Comparison of ENCODE assay signal across 16 cellular contexts in the genomic region with DNA sequence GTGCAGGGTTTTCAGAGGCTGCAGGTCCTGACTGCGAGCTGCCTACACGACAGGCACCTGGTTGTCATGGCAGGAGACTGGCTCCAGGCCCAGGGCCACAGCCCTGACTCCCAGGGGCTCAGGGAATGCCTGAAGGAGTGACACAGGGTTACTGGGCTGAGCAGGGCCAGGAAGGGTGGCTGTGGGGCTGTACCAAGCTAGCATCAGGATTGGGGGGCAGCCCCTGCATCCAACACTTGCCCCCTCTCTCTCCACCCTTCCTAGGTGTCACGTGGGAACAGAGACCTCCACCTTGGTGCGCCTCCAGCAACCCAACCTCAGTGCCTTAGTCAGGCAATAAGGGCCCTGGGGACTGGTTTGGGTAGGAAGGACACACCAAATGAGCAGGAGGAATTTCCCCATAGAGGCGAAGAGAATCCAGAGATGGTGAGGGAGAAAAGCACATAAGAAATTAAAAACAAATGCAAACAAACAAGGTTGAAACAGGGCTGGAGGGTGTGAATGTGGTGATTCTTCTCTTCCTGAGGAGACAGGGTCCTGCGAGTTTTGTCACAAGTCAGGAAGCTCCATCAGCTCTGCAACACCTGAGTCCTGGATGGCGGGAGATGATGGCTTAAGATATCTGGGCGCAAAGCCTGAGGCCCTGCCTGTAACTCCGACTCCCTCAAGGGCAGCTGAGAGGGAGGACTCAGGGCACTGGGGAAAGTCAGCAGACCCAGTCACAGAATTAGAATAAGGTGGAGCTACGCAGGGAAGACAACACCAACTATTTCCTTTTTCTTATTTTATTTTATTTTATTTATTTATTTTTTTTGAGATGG. TPM values are rescaled to one million over a fixed set of nuclear protein-coding genes. Genes with fewer than 3 reads are reported as not detected.
A peak's percentile ranks its signal among the peaks of the same experiment; 100 is the strongest.
DNase-seq lines count a peak whose midpoint lies in the region; ATAC-seq, FAIRE-seq and TF ChIP-seq lines count a peak whose summit lies in the region.
"Had no signal": no experiment of that assay in that cellular context is flagged by ENCODE, and none has a peak within 500 bp of the region (broad histone marks: within the 10 kb centered on the region; RNA-seq: fewer than 3 reads in every experiment).

No MANE protein-coding gene starts in this region.

- CTCF ChIA-PET in activated CD8-positive, alpha-beta memory T cell treated with anti-CD3 and anti-CD28 coated beads, Interleukin-2, amount 10 ng/mL, durations not matched to agents 7 days and 5 days (lab: Charles Lee): interaction anchor here (0.8 to 4.0 kb wide), 2 partner anchors 11 to 18 kb away, joined by 4 to 19 read pairs; no protein-coding TSS in a partner anchor
- CTCF ChIA-PET in OCI-LY7 (lab: Charles Lee; ENCODE audit: unreplicated experiment): no interaction called here

- no peaks in the 10 kb centered on the region for H3K9me2 ChIP-seq in OCI-LY7 (ENCODE audit: insufficient read depth, low read length)

- no peak overlapping the region for H2AFZ ChIP-seq in OCI-LY7 (ENCODE audit: low read length)

- H3K4me1 ChIP-seq in OCI-LY7 (ENCODE audit: insufficient read depth, low read length, poor library complexity, severe bottlenecking): no peaks in the 10 kb centered on the region
- H3K4me1 ChIP-seq in kidney (ENCODE audit: control insufficient read depth in 1 of 2, insufficient read depth in 1 of 2, low read depth in 1 of 2, low read length in 2 of 2): peaks cover 13 to 15% of the 10 kb centered on the region in 2 donors
- peaks cover 0 to 6% of the 10 kb centered on the region in 2 donors for H3K4me1 ChIP-seq in thyroid gland
- H3K4me1 ChIP-seq in colonic mucosa: no peaks in the 10 kb centered on the region
- H3K4me1 ChIP-seq: uterus had no signal

- H3K9ac ChIP-seq in kidney (ENCODE audit: low read length in 2 of 2) (no peak overlapping the region), colonic mucosa (ENCODE audit: low read depth in 2 of 2, low read length in 2 of 2) (no peak overlapping the region)

- no peak for TF ChIP-seq POLR2A in thyroid gland (IDR thresholded peaks at IDR 0.05)

- intact Hi-C loops in OCI-LY7 (cut with micrococcal nuclease; ENCODE audit: unreplicated experiment) (loop anchor here (10.0 kb wide), 1 partner anchor 176 kb away; no protein-coding TSS in a partner anchor), kidney (cut with DNase I) (no loop called here), thyroid gland (cut with DNase I) (no loop called here), colonic mucosa (cut with DNase I) (no loop called here)

- no peak for ATAC-seq in activated CD8-positive, alpha-beta memory T cell treated with anti-CD3 and anti-CD28 coated beads, Interleukin-2, amount 10 ng/mL, durations not matched to agents 7 days and 5 days
- ATAC-seq in GM18873 (IDR thresholded peaks at IDR 0.05; ENCODE audit: low FRiP score, unreplicated experiment) (no peak), GM19351 (IDR thresholded peaks at IDR 0.05; ENCODE audit: unreplicated experiment) (no peak)
- ATAC-seq: left ventricle myocardium superior had no signal

- H3K27me3 ChIP-seq in thyroid gland: no peaks in the 10 kb centered on the region
- no peaks in the 10 kb centered on the region for H3K27me3 ChIP-seq in colonic mucosa

- TF ChIP-seq CTCF in OCI-LY7 (conservative IDR thresholded peaks at IDR 0.05; ENCODE audit: low read length): no peak
- no peak for TF ChIP-seq CTCF in kidney (IDR thresholded peaks at IDR 0.05; ENCODE audit: borderline replicate concordance, extremely low read depth, insufficient read depth)
- no peak for TF ChIP-seq CTCF in thyroid gland (IDR thresholded peaks at IDR 0.05)
- TF ChIP-seq CTCF in colonic mucosa (IDR thresholded peaks at IDR 0.05): no peak

- H3K36me3 Mint-ChIP-seq in activated CD8-positive, alpha-beta memory T cell treated with anti-CD3 and anti-CD28 coated beads, Interleukin-2, amount 10 ng/mL, durations not matched to agents 7 days and 5 days: no peaks in the 10 kb centered on the region

- POLR2A ChIA-PET in OCI-LY7 (lab: Charles Lee): interaction anchor here (1.0 kb wide), 1 partner anchor 117 kb away, joined by 3 read pairs; no protein-coding TSS in a partner anchor

- 63 to 65% methylated on average over 10 of the region's 10 CpGs for WGBS in thyroid gland, 2 donors

- no peak overlapping the region for H3K4me3 Mint-ChIP-seq in activated CD8-positive, alpha-beta memory T cell treated with anti-CD3 and anti-CD28 coated beads, Interleukin-2, amount 10 ng/mL, durations not matched to agents 7 days and 5 days

- DNase-seq in activated CD8-positive, alpha-beta memory T cell treated with anti-CD3 and anti-CD28 coated beads, Interleukin-2, amount 50 U/mL, for 48 hours: peak; percentile 44
- DNase-seq in activated CD8-positive, alpha-beta memory T cell treated with anti-CD3 and anti-CD28 coated beads, Interleukin-2, amount 10 ng/mL, durations not matched to agents 7 days and 5 days: no peak
- DNase-seq in OCI-LY7 (ENCODE audit: low spot score) (peak; percentile 5), kidney (peak; percentile 93), thyroid gland (peak; percentile 62 to 74), colonic mucosa (no peak)
- DNase-seq: amniotic stem cell; DMS 273 treated with DMSO at 0.1 percent for 48 hours; dorsolateral prefrontal cortex; NCI-H1417; NCI-H524; stimulated activated CD4-positive, alpha-beta T cell treated with anti-CD3 and anti-CD28 coated beads, Interleukin-15, amount 100 ng/mL, for 24 hours; uterus had no signal

- no peak overlapping the region for H3K27ac Mint-ChIP-seq in activated CD8-positive, alpha-beta memory T cell treated with anti-CD3 and anti-CD28 coated beads, Interleukin-2, amount 10 ng/mL, durations not matched to agents 7 days and 5 days

- H3K4me1 Mint-ChIP-seq in activated CD8-positive, alpha-beta memory T cell treated with anti-CD3 and anti-CD28 coated beads, Interleukin-2, amount 10 ng/mL, durations not matched to agents 7 days and 5 days: no peaks in the 10 kb centered on the region

- H3K4me3 ChIP-seq in OCI-LY7 (ENCODE audit: low read depth, low read length, poor library complexity, severe bottlenecking) (no peak overlapping the region), kidney (ENCODE audit: low read length in 2 of 2) (no peak overlapping the region), thyroid gland (replicated peaks in 1 of 3) (no peak overlapping the region), colonic mucosa (no peak overlapping the region)
- H3K4me3 ChIP-seq: dorsolateral prefrontal cortex, uterus had no signal

- H3K9me3 Mint-ChIP-seq in activated CD8-positive, alpha-beta memory T cell treated with anti-CD3 and anti-CD28 coated beads, Interleukin-2, amount 10 ng/mL, durations not matched to agents 7 days and 5 days (ENCODE audit: low read depth): no peaks in the 10 kb centered on the region

- FAIRE-seq in kidney (lab: Jason Lieb, UNC): no peak

- no peaks in the 10 kb centered on the region for H3K9me3 ChIP-seq in OCI-LY7 (ENCODE audit: low read length)
- no peaks in the 10 kb centered on the region for H3K9me3 ChIP-seq in kidney (ENCODE audit: control insufficient read depth in 1 of 2, low read length in 2 of 2)
- H3K9me3 ChIP-seq in thyroid gland: no peaks in the 10 kb centered on the region
- no peaks in the 10 kb centered on the region for H3K9me3 ChIP-seq in colonic mucosa
- H3K9me3 ChIP-seq: uterus had no signal

- no peaks in the 10 kb centered on the region for H3K79me2 ChIP-seq in OCI-LY7 (ENCODE audit: insufficient read depth, low read depth, low read length)

- H4K20me1 ChIP-seq in OCI-LY7 (ENCODE audit: insufficient read depth, low read length): no peaks in the 10 kb centered on the region

- BruUV-seq in OCI-LY7 (replicated peaks; lab: Mats Ljungman, UMichigan): no TSS peak

- peaks cover 53% of the 10 kb centered on the region for H3K27me3 Mint-ChIP-seq in activated CD8-positive, alpha-beta memory T cell treated with anti-CD3 and anti-CD28 coated beads, Interleukin-2, amount 10 ng/mL, durations not matched to agents 7 days and 5 days

- H3K27ac ChIP-seq in OCI-LY7 (ENCODE audit: low read depth, low read length, poor library complexity, severe bottlenecking) (no peak overlapping the region), kidney (ENCODE audit: low read depth in 2 of 2, low read length in 2 of 2) (peak overlapping the region in 1 of 2 donors; percentile 12), thyroid gland (no peak overlapping the region), colonic mucosa (no peak overlapping the region)
- H3K27ac ChIP-seq: dorsolateral prefrontal cortex, uterus had no signal

- no peak overlapping the region for H3K4me2 ChIP-seq in OCI-LY7 (ENCODE audit: low read length)

- H3K36me3 ChIP-seq in OCI-LY7 (ENCODE audit: insufficient read depth, low read length) (no peaks in the 10 kb centered on the region), kidney (ENCODE audit: control insufficient read depth in 1 of 2, insufficient read depth in 2 of 2, low read length in 2 of 2) (no peaks in the 10 kb centered on the region), thyroid gland (no peaks in the 10 kb centered on the region), colonic mucosa (no peaks in the 10 kb centered on the region)
- H3K36me3 ChIP-seq: uterus had no signal

RNA-seq across cellular contexts. Expression of a gene that starts 19.7 kb away (rescaled TPM):
- total RNA-seq in activated CD8-positive, alpha-beta memory T cell treated with anti-CD3 and anti-CD28 coated beads, Interleukin-2, amount 10 ng/mL, durations not matched to agents 7 days and 5 days: 1,000 to 10,000 TPM in 1 of 2 experiments, 100 to 1,000 TPM in 1; 922 to 3,744 TPM
- under 0.01 TPM in 2 replicates for total RNA-seq in OCI-LY7 (2014; rRNA removed; shearing (Covaris generic))
- total RNA-seq in OCI-LY7 (2022): 1,721 and 1,968 TPM in 2 replicates
- total RNA-seq in kidney: 8,605 TPM
- polyA plus RNA-seq in kidney (ENCODE audit: insufficient read depth, low read depth, low replicate concordance): 26.8 TPM
- under 1 TPM; under 0.01 TPM for total RNA-seq in thyroid gland
- total RNA-seq in colonic mucosa: 1,000 to 10,000 TPM; 1,159 to 2,517 TPM

RNA-seq across cellular contexts. Expression of a gene that starts 53.9 kb away (rescaled TPM):
- total RNA-seq in activated CD8-positive, alpha-beta memory T cell treated with anti-CD3 and anti-CD28 coated beads, Interleukin-2, amount 10 ng/mL, durations not matched to agents 7 days and 5 days: 1,000 to 10,000 TPM in 1 of 2 experiments, 100 to 1,000 TPM in 1; 922 to 3,744 TPM
- under 0.01 TPM in 2 replicates for total RNA-seq in OCI-LY7 (2014; rRNA removed; shearing (Covaris generic))
- 1,721 and 1,968 TPM in 2 replicates for total RNA-seq in OCI-LY7 (2022)
- 8,605 TPM for total RNA-seq in kidney
- 26.8 TPM for polyA plus RNA-seq in kidney (ENCODE audit: insufficient read depth, low read depth, low replicate concordance)
- total RNA-seq in thyroid gland: under 1 TPM; under 0.01 TPM
- total RNA-seq in colonic mucosa: 1,000 to 10,000 TPM; 1,159 to 2,517 TPM

Comparison
In these comparisons a context has a peak if more than half of its experiments do, and no peak if none do; other contexts are left out.
1. DNase-seq: peak in activated CD8-positive, alpha-beta memory T cell treated with anti-CD3 and anti-CD28 coated beads, Interleukin-2, amount 50 U/mL, for 48 hours (single experiment), OCI-LY7 (single experiment), kidney (single experiment) and thyroid gland (2 of 2); none in activated CD8-positive, alpha-beta memory T cell treated with anti-CD3 and anti-CD28 coated beads, Interleukin-2, amount 10 ng/mL, durations not matched to agents 7 days and 5 days (single experiment) and colonic mucosa (single experiment).